In the genomic region with DNA sequence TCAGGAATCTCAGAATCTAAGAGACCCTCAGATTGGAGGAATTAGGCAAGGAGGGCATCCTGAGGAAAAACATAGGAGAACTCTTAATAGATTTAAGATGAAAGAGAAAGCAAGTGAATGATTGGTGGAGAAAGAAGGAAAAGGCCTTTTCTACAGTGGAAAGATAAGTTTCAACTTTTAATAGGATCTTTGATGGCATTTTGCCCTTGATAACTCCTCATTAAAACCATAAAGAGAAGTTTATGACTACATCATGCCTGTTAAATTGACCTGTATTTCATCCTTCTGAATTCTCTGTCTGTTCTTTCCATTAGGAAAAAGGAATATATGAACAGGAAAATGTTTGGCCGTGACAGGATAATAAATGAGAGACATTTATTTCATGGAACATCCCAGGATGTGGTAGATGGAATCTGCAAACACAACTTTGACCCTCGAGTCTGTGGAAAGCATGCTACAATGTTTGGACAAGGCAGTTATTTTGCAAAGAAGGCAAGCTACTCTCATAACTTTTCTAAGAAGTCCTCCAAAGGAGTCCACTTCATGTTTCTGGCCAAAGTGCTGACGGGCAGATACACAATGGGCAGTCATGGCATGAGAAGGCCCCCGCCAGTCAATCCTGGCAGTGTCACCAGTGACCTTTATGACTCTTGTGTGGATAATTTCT, we compare ENCODE assay signal across 2 cellular contexts.
TF ChIP-seq lines count a peak whose summit lies in the region.

No MANE protein-coding gene starts in this region.

TF ChIP-seq in A549, 52 proteins besides CTCF, POLR2A, EP300 and RAD21 (continued from another document):
- TF ChIP-seq NR3C1 (IDR thresholded peaks at IDR 0.05) (no peak), MAFK (IDR thresholded peaks at IDR 0.05; ENCODE audit: partially characterized antibody) (peak; percentile 3), USF2 (IDR thresholded peaks at IDR 0.05) (no peak), CBX2 (IDR thresholded peaks at IDR 0.05; ENCODE audit: borderline replicate concordance, low read depth) (no peak), CEBPB (IDR thresholded peaks at IDR 0.05) (no peak), REST (IDR thresholded peaks at IDR 0.05) (no peak), ZFP36 (IDR thresholded peaks at IDR 0.05; ENCODE audit: borderline replicate concordance, partially characterized antibody) (no peak), TFCP2L1 (CRISPR knock-in tag; IDR thresholded peaks at IDR 0.05) (no peak), ELK1 (IDR thresholded peaks at IDR 0.05; ENCODE audit: low read depth, low read length) (no peak)

TF ChIP-seq in GM12878, 131 proteins besides CTCF, POLR2A, EP300 and RAD21 (continued from another document):
- TF ChIP-seq IRF3 (IDR thresholded peaks at IDR 0.05) (no peak), FOS (IDR thresholded peaks at IDR 0.05; ENCODE audit: borderline replicate concordance, extremely low read depth, insufficient read length) (no peak), STAT3 (IDR thresholded peaks at IDR 0.05; ENCODE audit: low read depth, low read length) (no peak), ZNF24 (IDR thresholded peaks at IDR 0.05) (no peak), MYC (IDR thresholded peaks at IDR 0.05; ENCODE audit: insufficient read depth, insufficient read length, insufficient replicate concordance, low read length, severe bottlenecking) (no peak), ZBED1 (IDR thresholded peaks at IDR 0.05; ENCODE audit: borderline replicate concordance) (no peak), POLR2AphosphoS2 (IDR thresholded peaks at IDR 0.05; ENCODE audit: low read depth, low read length) (no peak), KLF5 (IDR thresholded peaks at IDR 0.05; ENCODE audit: partially characterized antibody) (no peak), ZBTB40 (IDR thresholded peaks at IDR 0.05; ENCODE audit: borderline replicate concordance) (no peak), NFXL1 (IDR thresholded peaks at IDR 0.05; ENCODE audit: borderline replicate concordance) (no peak), GABPA (IDR thresholded peaks at IDR 0.05; ENCODE audit: low read depth) (no peak), POLR2AphosphoS5 (IDR thresholded peaks at IDR 0.05; ENCODE audit: low read length) (no peak), TARDBP (IDR thresholded peaks at IDR 0.05; ENCODE audit: borderline replicate concordance) (no peak)
- TF ChIP-seq, protein P1, sequence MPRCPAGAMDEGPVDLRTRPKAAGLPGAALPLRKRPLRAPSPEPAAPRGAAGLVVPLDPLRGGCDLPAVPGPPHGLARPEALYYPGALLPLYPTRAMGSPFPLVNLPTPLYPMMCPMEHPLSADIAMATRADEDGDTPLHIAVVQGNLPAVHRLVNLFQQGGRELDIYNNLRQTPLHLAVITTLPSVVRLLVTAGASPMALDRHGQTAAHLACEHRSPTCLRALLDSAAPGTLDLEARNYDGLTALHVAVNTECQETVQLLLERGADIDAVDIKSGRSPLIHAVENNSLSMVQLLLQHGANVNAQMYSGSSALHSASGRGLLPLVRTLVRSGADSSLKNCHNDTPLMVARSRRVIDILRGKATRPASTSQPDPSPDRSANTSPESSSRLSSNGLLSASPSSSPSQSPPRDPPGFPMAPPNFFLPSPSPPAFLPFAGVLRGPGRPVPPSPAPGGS (IDR thresholded peaks at IDR 0.05; ENCODE audit: borderline replicate concordance, insufficient read depth, low read depth, low read length, poor library complexity, severe bottlenecking) = no peak
- TF ChIP-seq, protein P2, sequence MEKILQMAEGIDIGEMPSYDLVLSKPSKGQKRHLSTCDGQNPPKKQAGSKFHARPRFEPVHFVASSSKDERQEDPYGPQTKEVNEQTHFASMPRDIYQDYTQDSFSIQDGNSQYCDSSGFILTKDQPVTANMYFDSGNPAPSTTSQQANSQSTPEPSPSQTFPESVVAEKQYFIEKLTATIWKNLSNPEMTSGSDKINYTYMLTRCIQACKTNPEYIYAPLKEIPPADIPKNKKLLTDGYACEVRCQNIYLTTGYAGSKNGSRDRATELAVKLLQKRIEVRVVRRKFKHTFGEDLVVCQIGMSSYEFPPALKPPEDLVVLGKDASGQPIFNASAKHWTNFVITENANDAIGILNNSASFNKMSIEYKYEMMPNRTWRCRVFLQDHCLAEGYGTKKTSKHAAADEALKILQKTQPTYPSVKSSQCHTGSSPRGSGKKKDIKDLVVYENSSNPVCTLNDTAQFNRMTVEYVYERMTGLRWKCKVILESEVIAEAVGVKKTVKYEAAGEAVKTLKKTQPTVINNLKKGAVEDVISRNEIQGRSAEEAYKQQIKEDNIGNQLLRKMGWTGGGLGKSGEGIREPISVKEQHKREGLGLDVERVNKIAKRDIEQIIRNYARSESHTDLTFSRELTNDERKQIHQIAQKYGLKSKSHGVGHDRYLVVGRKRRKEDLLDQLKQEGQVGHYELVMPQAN (conservative IDR thresholded peaks at IDR 0.05) = no peak
